ENCODE assay signal across 14 cellular contexts in genomic region chr14:76964695-76965094, GRCh38.
DNase-seq lines count a peak whose midpoint lies in the region; ATAC-seq, FAIRE-seq and TF ChIP-seq lines count a peak whose summit lies in the region.
"Had no signal": no experiment of that assay in that cellular context is flagged by ENCODE, and none has a peak within 500 bp of the region (broad histone marks: within the 10 kb centered on the region; RNA-seq: fewer than 3 reads in every experiment).

No MANE protein-coding gene starts in this region.

- peak; percentile 41 for FAIRE-seq in GM18507 (lab: Jason Lieb, UNC)

- H3K9me3 ChIP-seq in CD8-positive, alpha-beta T cell (ENCODE audit: low read length), result no peaks in the 10 kb centered on the region
- H3K9me3 ChIP-seq: Caco-2, tibial artery had no signal

- H3K27ac ChIP-seq in CD8-positive, alpha-beta T cell (ENCODE audit: low read depth, low read length), result no peak overlapping the region

- H3K36me3 Mint-ChIP-seq in CD8-positive, alpha-beta T cell, result no peaks in the 10 kb centered on the region
- H3K36me3 Mint-ChIP-seq in activated naive CD4-positive, alpha-beta T cell treated with anti-CD3 and anti-CD28 coated beads, Interleukin-2, amount 50 U/mL, for 72 hours, result peaks cover 0 to 5% of the 10 kb centered on the region in 2 donors
- H3K36me3 Mint-ChIP-seq in natural killer cell treated with Interleukin-12 subunit alpha and Interleukin-12 subunit beta and Interleukin-15 and Interleukin-18, amount 100 ng/mL, for 72 hours, result no peaks in the 10 kb centered on the region

- no peak for ATAC-seq in CD8-positive, alpha-beta T cell
- peak; percentile 12 to 62 for ATAC-seq in activated naive CD4-positive, alpha-beta T cell treated with anti-CD3 and anti-CD28 coated beads, Interleukin-2, amount 50 U/mL, for 72 hours
- no peak for ATAC-seq in natural killer cell treated with Interleukin-12 subunit alpha and Interleukin-12 subunit beta and Interleukin-15 and Interleukin-18, amount 100 ng/mL, for 72 hours
- ATAC-seq: SK-N-SH treated with all-trans-retinoic acid at 6 μM for 48 hours had no signal

- TF ChIP-seq CTCF in CD8-positive, alpha-beta T cell (IDR thresholded peaks at IDR 0.05), result no peak

- no peaks in the 10 kb centered on the region for H3K36me3 ChIP-seq in CD8-positive, alpha-beta T cell (ENCODE audit: insufficient read depth, low read length)
- H3K36me3 ChIP-seq: tibial artery had no signal

- H3K27ac Mint-ChIP-seq in CD8-positive, alpha-beta T cell, result peak overlapping the region; percentile 62
- peak overlapping the region; percentile 86 to 89 for H3K27ac Mint-ChIP-seq in activated naive CD4-positive, alpha-beta T cell treated with anti-CD3 and anti-CD28 coated beads, Interleukin-2, amount 50 U/mL, for 72 hours
- H3K27ac Mint-ChIP-seq in natural killer cell treated with Interleukin-12 subunit alpha and Interleukin-12 subunit beta and Interleukin-15 and Interleukin-18, amount 100 ng/mL, for 72 hours, result peak overlapping the region; percentile 81 to 83

- CTCF ChIA-PET in CD8-positive, alpha-beta T cell (lab: Charles Lee), result interaction anchor here (1.0 to 1.3 kb wide), 3 partner anchors 11 to 89 kb away, joined by 3 to 4 read pairs (median 3); no protein-coding TSS in a partner anchor

- DNase-seq in CD8-positive, alpha-beta T cell, result peak in 1 of 7 experiments; percentile 26
- DNase-seq in GM18507 (ENCODE audit: extremely low spot score, insufficient read length, low read depth), result peak; percentile 36
- peak; percentile 30 to 77 for DNase-seq in activated naive CD4-positive, alpha-beta T cell treated with anti-CD3 and anti-CD28 coated beads, Interleukin-2, amount 50 U/mL, for 72 hours (ENCODE audit: low spot score in 2 of 2)
- DNase-seq in natural killer cell treated with Interleukin-12 subunit alpha and Interleukin-12 subunit beta and Interleukin-15 and Interleukin-18, amount 100 ng/mL, for 72 hours (ENCODE audit: low spot score), result no peak
- no peak for DNase-seq in HUDEP-2 (lab: John Stamatoyannopoulos, UW; ENCODE audit: unreplicated experiment in 76 of 76)
- no peak for DNase-seq in Kasumi-1 (lab: John Stamatoyannopoulos, UW)
- DNase-seq in NCI-H69 (lab: John Stamatoyannopoulos, UW), result no peak
- DNase-seq: aorta, Caco-2, foreskin fibroblast, GOT3, NCI-H146, tibial artery had no signal

- H3K4me1 Mint-ChIP-seq in CD8-positive, alpha-beta T cell (ENCODE audit: low read depth), result peaks cover 53% of the 10 kb centered on the region
- H3K4me1 Mint-ChIP-seq in natural killer cell treated with Interleukin-12 subunit alpha and Interleukin-12 subunit beta and Interleukin-15 and Interleukin-18, amount 100 ng/mL, for 72 hours (ENCODE audit: low read depth in 2 of 2), result peaks cover 62 to 68% of the 10 kb centered on the region in 2 donors

- POLR2A ChIA-PET in CD8-positive, alpha-beta T cell (lab: Charles Lee), result no interaction called here

- intact Hi-C loops in CD8-positive, alpha-beta T cell (cut with DNase I, micrococcal nuclease), result no loop called here

- no peaks in the 10 kb centered on the region for H3K9me3 Mint-ChIP-seq in CD8-positive, alpha-beta T cell
- H3K9me3 Mint-ChIP-seq in activated naive CD4-positive, alpha-beta T cell treated with anti-CD3 and anti-CD28 coated beads, Interleukin-2, amount 50 U/mL, for 72 hours, result peaks cover 0 to 5% of the 10 kb centered on the region in 2 donors
- no peaks in the 10 kb centered on the region for H3K9me3 Mint-ChIP-seq in natural killer cell treated with Interleukin-12 subunit alpha and Interleukin-12 subunit beta and Interleukin-15 and Interleukin-18, amount 100 ng/mL, for 72 hours

- no peak overlapping the region for H3K4me3 ChIP-seq in CD8-positive, alpha-beta T cell (ENCODE audit: low read depth, low read length)
- H3K4me3 ChIP-seq: tibial artery had no signal

- peaks cover 49% of the 10 kb centered on the region for H3K4me1 ChIP-seq in CD8-positive, alpha-beta T cell (ENCODE audit: insufficient read depth, low read length)

- no peaks in the 10 kb centered on the region for H3K27me3 Mint-ChIP-seq in CD8-positive, alpha-beta T cell (ENCODE audit: low read depth)
- peaks cover 14 to 30% of the 10 kb centered on the region in 2 donors for H3K27me3 Mint-ChIP-seq in natural killer cell treated with Interleukin-12 subunit alpha and Interleukin-12 subunit beta and Interleukin-15 and Interleukin-18, amount 100 ng/mL, for 72 hours

- H3K27me3 ChIP-seq in CD8-positive, alpha-beta T cell (ENCODE audit: insufficient read depth, low read length), result no peaks in the 10 kb centered on the region
- H3K27me3 ChIP-seq: tibial artery had no signal

- H3K4me3 Mint-ChIP-seq in CD8-positive, alpha-beta T cell, result no peak overlapping the region
- H3K4me3 Mint-ChIP-seq in natural killer cell treated with Interleukin-12 subunit alpha and Interleukin-12 subunit beta and Interleukin-15 and Interleukin-18, amount 100 ng/mL, for 72 hours, result no peak overlapping the region

Comparison
In these comparisons a context has a peak if more than half of its experiments do, and no peak if none do; other contexts are left out.
1. ATAC-seq: peak in activated naive CD4-positive, alpha-beta T cell treated with anti-CD3 and anti-CD28 coated beads, Interleukin-2, amount 50 U/mL, for 72 hours (2 of 2); none in CD8-positive, alpha-beta T cell (single experiment) and natural killer cell treated with Interleukin-12 subunit alpha and Interleukin-12 subunit beta and Interleukin-15 and Interleukin-18, amount 100 ng/mL, for 72 hours (0 of 2).
2. DNase-seq: peak in GM18507 (single experiment) and activated naive CD4-positive, alpha-beta T cell treated with anti-CD3 and anti-CD28 coated beads, Interleukin-2, amount 50 U/mL, for 72 hours (2 of 2); none in natural killer cell treated with Interleukin-12 subunit alpha and Interleukin-12 subunit beta and Interleukin-15 and Interleukin-18, amount 100 ng/mL, for 72 hours (single experiment), HUDEP-2 (0 of 76), Kasumi-1 (0 of 2) and NCI-H69 (single experiment).
3. Peak in every context shown above with its lines, with median percentiles within 50 percentile points of each other: H3K27ac Mint-ChIP-seq.